Comparison of ENCODE assay signal across 8 cellular contexts in the genomic region with DNA sequence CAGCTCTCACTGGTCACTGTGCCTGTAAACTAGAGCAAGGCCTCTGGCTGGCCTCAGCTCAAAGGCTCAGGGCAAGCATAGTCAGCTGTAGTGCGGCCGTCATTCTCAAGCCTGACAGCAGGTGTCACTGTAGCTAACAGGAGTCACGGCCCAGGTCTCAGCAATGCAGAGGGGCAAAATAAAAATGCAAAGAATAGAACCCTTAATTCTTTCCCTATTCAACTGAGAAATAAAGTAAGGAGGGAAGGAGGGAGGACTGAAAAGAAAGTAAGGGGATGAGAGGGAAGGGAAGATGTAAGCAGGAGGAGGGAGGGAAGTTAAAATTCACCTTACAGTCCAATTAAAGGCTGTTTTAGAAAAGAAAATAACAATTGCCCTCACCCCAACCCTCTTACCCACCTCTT.
DNase-seq lines count a peak whose midpoint lies in the region; ATAC-seq and TF ChIP-seq lines count a peak whose summit lies in the region.

No MANE protein-coding gene starts in this region.

- no peak overlapping the region for H3K4me3 ChIP-seq in DND-41 (ENCODE audit: low read depth in 1 of 2, low read length in 2 of 2)
- H3K4me3 ChIP-seq in Panc1 (ENCODE audit: low read depth in 2 of 2, low read length in 2 of 2), result no peak overlapping the region
- no peak overlapping the region for H3K4me3 ChIP-seq in fibroblast of the aortic adventitia (ENCODE audit: low read depth, low read length)

- H3K4me2 ChIP-seq in DND-41 (ENCODE audit: insufficient read depth, low read length), result no peak overlapping the region

- H3K27me3 ChIP-seq in DND-41 (ENCODE audit: insufficient read depth, low read length, poor library complexity) (no peaks in the 10 kb centered on the region), Panc1 (ENCODE audit: control insufficient read depth, insufficient read depth, low read length) (no peaks in the 10 kb centered on the region)

- DNase-seq in DND-41 (peak; percentile 78), HT1080 (ENCODE audit: low read depth) (peak; percentile 72), Panc1 (ENCODE audit: low read depth, low spot score) (peak; percentile 46), activated T-helper 1 cell treated with Interleukin-2 at 50 U/mL for 16 hours (ENCODE audit: low read depth) (peak; percentile 61), fibroblast of the aortic adventitia (ENCODE audit: low read depth) (peak; percentile 84), non-pigmented ciliary epithelial cell (ENCODE audit: low read depth) (peak; percentile 31), superior temporal gyrus (ENCODE audit: extremely low spot score) (peak; percentile 93)

- BruUV-seq in Panc1 (replicated peaks; lab: Mats Ljungman, UMichigan), result no TSS peak

- ATAC-seq in DND-41 (ENCODE audit: insufficient read depth, low read depth) (peak; percentile 98), Panc1 (peak; percentile 96), GM21528 (IDR thresholded peaks at IDR 0.05; ENCODE audit: low FRiP score, unreplicated experiment) (no peak)

- intact Hi-C loops in Panc1 (cut with micrococcal nuclease; ENCODE audit: unreplicated experiment), result loop anchor here (1.0 to 10.0 kb wide), 2 partner anchors 113 to 324 kb away; no protein-coding TSS in a partner anchor

- no peaks in the 10 kb centered on the region for H3K9me3 ChIP-seq in DND-41 (ENCODE audit: insufficient read depth, low read length, severe bottlenecking)
- H3K9me3 ChIP-seq in Panc1 (ENCODE audit: control insufficient read depth, insufficient read depth, low read depth, low read length), result no peaks in the 10 kb centered on the region

- H3K27ac ChIP-seq in DND-41 (ENCODE audit: low read length), result no peak overlapping the region
- H3K27ac ChIP-seq in Panc1 (ENCODE audit: low read length), result peak overlapping the region; percentile 64; the same call in 1 of the 2 replicates

- peaks cover 53% of the 10 kb centered on the region for H3K36me3 ChIP-seq in DND-41 (ENCODE audit: insufficient read depth, low read length)
- peaks cover 12% of the 10 kb centered on the region for H3K36me3 ChIP-seq in Panc1 (ENCODE audit: control insufficient read depth, insufficient read depth, low read length)

- H3K79me2 ChIP-seq in DND-41 (ENCODE audit: insufficient read depth, low read length), result no peaks in the 10 kb centered on the region

- H2AFZ ChIP-seq in DND-41 (ENCODE audit: low read depth, low read length), result no peak overlapping the region

- in situ Hi-C loops in Panc1 (cut with HindIII; ENCODE audit: low pct_unique_long_range_greater_than_20kb, low sequenced_read_pairs), result no loop called here

- H3K9ac ChIP-seq in DND-41 (ENCODE audit: low read depth, low read length), result no peak overlapping the region

- TF ChIP-seq CTCF in DND-41 (IDR thresholded peaks at IDR 0.05; ENCODE audit: borderline replicate concordance, extremely low read depth, low read length, poor library complexity, severe bottlenecking), result peak; percentile 96
- TF ChIP-seq CTCF in Panc1 (IDR thresholded peaks at IDR 0.05), result peak; percentile 94
- peak; percentile 90 for TF ChIP-seq CTCF in fibroblast of the aortic adventitia (IDR thresholded peaks at IDR 0.05; ENCODE audit: insufficient read depth, low read length)

- no peaks in the 10 kb centered on the region for H4K20me1 ChIP-seq in DND-41 (ENCODE audit: insufficient read depth, low read length)

- POLR2A ChIA-PET in Panc1 (lab: Charles Lee), result no interaction called here

- CTCF ChIA-PET in Panc1 (lab: Charles Lee), result interaction anchor here (0.5 to 3.3 kb wide), 8 partner anchors 12 to 120 kb away, joined by 3 to 45 read pairs (median 6); partner anchors contain the start of genes KIAA0319L and NCDN

- H3K4me1 ChIP-seq in DND-41 (ENCODE audit: insufficient read depth, low read length), result no peaks in the 10 kb centered on the region
- H3K4me1 ChIP-seq in Panc1 (ENCODE audit: control insufficient read depth, insufficient read depth, low read length), result peaks cover 20% of the 10 kb centered on the region

Comparison
In these comparisons a context has a peak if more than half of its experiments do, and no peak if none do; other contexts are left out.
1. DNase-seq: peak in every context shown above with its lines; median percentile 93 in superior temporal gyrus; 84 in fibroblast of the aortic adventitia; 78 in DND-41; 72 in HT1080; 61 in activated T-helper 1 cell treated with Interleukin-2 at 50 U/mL for 16 hours; 46 in Panc1; 31 in non-pigmented ciliary epithelial cell.